In the genomic region with DNA sequence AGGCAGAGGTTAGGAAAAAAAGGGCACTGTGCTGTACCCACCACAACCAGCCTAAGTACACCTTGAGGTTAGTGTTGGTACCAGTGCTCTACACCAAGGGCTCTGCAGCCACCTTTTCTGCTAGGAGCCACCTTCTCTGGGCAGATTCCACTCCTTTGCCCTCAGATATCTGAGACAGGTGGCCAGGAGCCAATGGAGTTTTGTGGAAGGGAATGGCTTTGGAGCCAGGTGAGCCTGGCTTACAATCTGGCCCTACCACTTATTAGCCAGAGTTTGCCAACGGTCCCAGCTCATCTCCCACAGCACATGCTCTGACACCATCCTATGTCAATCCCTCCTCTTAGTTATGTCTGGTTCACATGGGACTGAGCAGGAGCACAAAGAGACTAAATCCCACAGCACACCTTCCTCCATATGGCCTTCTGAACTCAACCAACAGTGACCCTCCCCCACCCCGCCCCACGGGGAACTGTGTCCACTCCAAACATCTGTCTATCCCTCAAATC, we compare ENCODE assay signal across 14 cellular contexts.
DNase-seq lines count a peak whose midpoint lies in the region; ATAC-seq and TF ChIP-seq lines count a peak whose summit lies in the region.
"Had no signal": no experiment of that assay in that cellular context is flagged by ENCODE, and none has a peak within 500 bp of the region (broad histone marks: within the 10 kb centered on the region; RNA-seq: fewer than 3 reads in every experiment).

No MANE protein-coding gene starts in this region.

- H3K9me3 Mint-ChIP-seq in activated CD8-positive, alpha-beta T cell treated with anti-CD3 and anti-CD28 coated beads, Interleukin-2, amount 10 ng/mL, durations not matched to agents 7 days and 5 days (ENCODE audit: insufficient read depth): no peaks in the 10 kb centered on the region
- H3K9me3 Mint-ChIP-seq in activated CD8-positive, alpha-beta T cell treated with anti-CD3 and anti-CD28 coated beads for 36 hours: no peaks in the 10 kb centered on the region
- no peaks in the 10 kb centered on the region for H3K9me3 Mint-ChIP-seq in activated CD4-positive, alpha-beta T cell treated with anti-CD3 and anti-CD28 coated beads for 36 hours (ENCODE audit: low read depth)

- POLR2A ChIA-PET in activated CD8-positive, alpha-beta T cell treated with anti-CD3 and anti-CD28 coated beads, Interleukin-2, amount 10 ng/mL, durations not matched to agents 7 days and 5 days (lab: Charles Lee): no interaction called here
- POLR2A ChIA-PET in activated CD8-positive, alpha-beta T cell treated with anti-CD3 and anti-CD28 coated beads for 36 hours (lab: Charles Lee): interaction anchor here (1.5 kb wide), 1 partner anchor 14 kb away, joined by 3 read pairs; no protein-coding TSS in a partner anchor
- POLR2A ChIA-PET in activated CD4-positive, alpha-beta T cell treated with anti-CD3 and anti-CD28 coated beads for 36 hours (lab: Charles Lee): no interaction called here

- CTCF ChIA-PET in activated CD8-positive, alpha-beta T cell treated with anti-CD3 and anti-CD28 coated beads, Interleukin-2, amount 10 ng/mL, durations not matched to agents 7 days and 5 days (lab: Charles Lee): interaction anchor here (1.3 to 1.7 kb wide), 2 partner anchors 13 to 140 kb away, joined by 3 to 8 read pairs; no protein-coding TSS in a partner anchor
- CTCF ChIA-PET in activated CD8-positive, alpha-beta T cell treated with anti-CD3 and anti-CD28 coated beads for 36 hours (lab: Charles Lee): interaction anchor here (1.2 to 1.7 kb wide), 2 partner anchors 10 to 14 kb away, joined by 5 read pairs; no protein-coding TSS in a partner anchor
- CTCF ChIA-PET in activated CD4-positive, alpha-beta T cell treated with anti-CD3 and anti-CD28 coated beads for 36 hours (lab: Charles Lee): interaction anchor here (1.0 to 1.4 kb wide), 2 partner anchors 25 to 148 kb away, joined by 3 read pairs; no protein-coding TSS in a partner anchor

- peaks cover 2% of the 10 kb centered on the region for H3K4me1 Mint-ChIP-seq in activated CD8-positive, alpha-beta T cell treated with anti-CD3 and anti-CD28 coated beads, Interleukin-2, amount 10 ng/mL, durations not matched to agents 7 days and 5 days (ENCODE audit: low read depth)
- H3K4me1 Mint-ChIP-seq in activated CD8-positive, alpha-beta T cell treated with anti-CD3 and anti-CD28 coated beads for 36 hours (ENCODE audit: low read depth): peaks cover 4% of the 10 kb centered on the region
- peaks cover 7% of the 10 kb centered on the region for H3K4me1 Mint-ChIP-seq in activated CD4-positive, alpha-beta T cell treated with anti-CD3 and anti-CD28 coated beads for 36 hours

- H3K27me3 Mint-ChIP-seq in activated CD8-positive, alpha-beta T cell treated with anti-CD3 and anti-CD28 coated beads, Interleukin-2, amount 10 ng/mL, durations not matched to agents 7 days and 5 days (ENCODE audit: low read depth): no peaks in the 10 kb centered on the region
- peaks cover 1% of the 10 kb centered on the region for H3K27me3 Mint-ChIP-seq in activated CD8-positive, alpha-beta T cell treated with anti-CD3 and anti-CD28 coated beads for 36 hours
- no peaks in the 10 kb centered on the region for H3K27me3 Mint-ChIP-seq in activated CD4-positive, alpha-beta T cell treated with anti-CD3 and anti-CD28 coated beads for 36 hours

- no peak for DNase-seq in activated CD8-positive, alpha-beta T cell treated with anti-CD3 and anti-CD28 coated beads, Interleukin-2, amount 10 ng/mL, durations not matched to agents 7 days and 5 days
- DNase-seq in activated CD8-positive, alpha-beta T cell treated with anti-CD3 and anti-CD28 coated beads for 36 hours: no peak
- DNase-seq in posterior vena cava (ENCODE audit: low spot score): peak; percentile 63
- no peak for DNase-seq in occipital lobe (lab: John Stamatoyannopoulos, UW)
- DNase-seq in activated CD4-positive, alpha-beta T cell treated with anti-CD3 and anti-CD28 coated beads for 36 hours: no peak
- DNase-seq: activated CD4-positive, alpha-beta T cell treated with anti-CD3 and anti-CD28 coated beads for 1 hour; activated T-cell treated with anti-CD3 and anti-CD28 coated beads, Interleukin-2, amount 50 U/mL, for 1 hour; GOT3; NCI-H2029 treated with DMSO at 0.1 percent for 48 hours; stimulated activated naive CD4-positive, alpha-beta T cell treated with Interleukin-2 at 50 U/mL for 16 hours; T-helper 1 cell had no signal

- no peaks in the 10 kb centered on the region for H3K36me3 Mint-ChIP-seq in activated CD8-positive, alpha-beta T cell treated with anti-CD3 and anti-CD28 coated beads, Interleukin-2, amount 10 ng/mL, durations not matched to agents 7 days and 5 days (ENCODE audit: low read depth)
- H3K36me3 Mint-ChIP-seq in activated CD8-positive, alpha-beta T cell treated with anti-CD3 and anti-CD28 coated beads for 36 hours (ENCODE audit: low read depth): no peaks in the 10 kb centered on the region
- H3K36me3 Mint-ChIP-seq in activated CD4-positive, alpha-beta T cell treated with anti-CD3 and anti-CD28 coated beads for 36 hours (ENCODE audit: low read depth): no peaks in the 10 kb centered on the region

- no peak overlapping the region for H3K4me3 Mint-ChIP-seq in activated CD8-positive, alpha-beta T cell treated with anti-CD3 and anti-CD28 coated beads, Interleukin-2, amount 10 ng/mL, durations not matched to agents 7 days and 5 days
- no peak overlapping the region for H3K4me3 Mint-ChIP-seq in activated CD8-positive, alpha-beta T cell treated with anti-CD3 and anti-CD28 coated beads for 36 hours
- H3K4me3 Mint-ChIP-seq in activated CD4-positive, alpha-beta T cell treated with anti-CD3 and anti-CD28 coated beads for 36 hours: no peak overlapping the region

- ATAC-seq in activated CD8-positive, alpha-beta T cell treated with anti-CD3 and anti-CD28 coated beads, Interleukin-2, amount 10 ng/mL, durations not matched to agents 7 days and 5 days: no peak
- ATAC-seq in activated CD8-positive, alpha-beta T cell treated with anti-CD3 and anti-CD28 coated beads for 36 hours: no peak
- ATAC-seq in esophagus mucosa (peak; percentile 76), HG02970 (IDR thresholded peaks at IDR 0.05; ENCODE audit: low FRiP score, unreplicated experiment) (no peak), HG02981 (IDR thresholded peaks at IDR 0.05; ENCODE audit: unreplicated experiment) (no peak)
- ATAC-seq in activated CD4-positive, alpha-beta T cell treated with anti-CD3 and anti-CD28 coated beads for 36 hours: no peak

- H3K27ac Mint-ChIP-seq in activated CD8-positive, alpha-beta T cell treated with anti-CD3 and anti-CD28 coated beads, Interleukin-2, amount 10 ng/mL, durations not matched to agents 7 days and 5 days: peak overlapping the region; percentile 36
- H3K27ac Mint-ChIP-seq in activated CD8-positive, alpha-beta T cell treated with anti-CD3 and anti-CD28 coated beads for 36 hours: no peak overlapping the region
- H3K27ac Mint-ChIP-seq in activated CD4-positive, alpha-beta T cell treated with anti-CD3 and anti-CD28 coated beads for 36 hours: no peak overlapping the region

- intact Hi-C loops in activated CD8-positive, alpha-beta T cell treated with anti-CD3 and anti-CD28 coated beads for 36 hours (cut with micrococcal nuclease): no loop called here
- intact Hi-C loops in posterior vena cava (cut with DNase I): no loop called here
- intact Hi-C loops in activated CD4-positive, alpha-beta T cell treated with anti-CD3 and anti-CD28 coated beads for 36 hours (cut with DNase I, micrococcal nuclease): no loop called here

- TF ChIP-seq CTCF in activated CD8-positive, alpha-beta T cell treated with anti-CD3 and anti-CD28 coated beads for 36 hours (IDR thresholded peaks at IDR 0.05): no peak
